In the genomic region with DNA sequence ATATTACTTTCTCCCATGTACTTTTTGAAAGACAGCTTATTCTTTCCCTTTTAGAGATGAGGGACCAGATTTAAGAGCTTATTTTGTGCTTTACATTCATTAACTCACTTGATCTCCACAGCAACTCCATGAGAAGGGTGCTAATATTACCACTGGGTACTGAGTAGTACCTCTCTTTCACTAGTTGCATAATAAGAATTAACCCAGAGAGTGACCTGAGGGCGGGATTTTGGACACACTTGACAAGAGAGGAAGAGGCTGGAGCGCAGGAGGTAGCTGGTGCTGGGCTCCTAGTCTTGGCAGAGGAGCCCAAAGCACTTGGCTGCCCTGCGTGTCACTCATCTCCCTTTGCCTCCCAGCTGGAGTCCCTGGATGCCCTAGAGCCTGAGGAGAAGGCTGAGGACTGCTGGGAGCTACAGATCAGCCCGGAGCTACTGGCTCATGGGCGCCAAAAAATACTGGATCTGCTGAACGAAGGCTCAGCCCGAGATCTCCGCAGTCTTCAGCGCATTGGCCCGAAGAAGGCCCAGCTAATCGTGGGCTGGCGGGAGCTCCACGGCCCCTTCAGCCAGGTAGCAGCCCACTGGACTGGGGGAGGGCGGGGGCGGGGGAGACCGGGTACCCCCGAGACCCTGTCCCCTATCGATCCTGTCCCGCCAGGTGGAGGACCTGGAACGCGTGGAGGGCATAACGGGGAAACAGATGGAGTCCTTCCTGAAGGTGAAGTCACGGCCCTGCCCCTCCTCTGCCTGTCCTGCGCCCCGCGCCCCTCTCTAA, we compare ENCODE assay signal across 8 cellular contexts. TPM values are rescaled to one million over a fixed set of nuclear protein-coding genes. Genes with fewer than 3 reads are reported as not detected.
A peak's percentile ranks its signal among the peaks of the same experiment; 100 is the strongest.
DNase-seq lines count a peak whose midpoint lies in the region; ATAC-seq, FAIRE-seq and TF ChIP-seq lines count a peak whose summit lies in the region.

No MANE protein-coding gene starts in this region.

- no peak for TF ChIP-seq POLR2A in K562 (conservative IDR thresholded peaks at IDR 0.05)

- H3K27me3 ChIP-seq in K562 (ENCODE audit: control insufficient read depth in 2 of 2, insufficient read depth in 2 of 2, low read length in 2 of 2): no peaks in the 10 kb centered on the region

- DNase-seq in activated naive CD4-positive, alpha-beta T cell treated with anti-CD3 and anti-CD28 coated beads, Interleukin-2, amount 10 ng/mL, durations not matched to agents 7 days and 5 days: no peak
- no peak for DNase-seq in activated naive CD4-positive, alpha-beta T cell treated with Interleukin-2 at 50 U/mL for 16 hours
- peak; percentile 52 for DNase-seq in NCI-H510A (lab: John Stamatoyannopoulos, UW)
- DNase-seq in K562 (ENCODE audit: extremely low read depth in 1 of 4, low spot score in 3 of 4): peak in 3 of 4 experiments; percentile 42 to 48 (median 47)
- DNase-seq in left kidney (ENCODE audit: low read depth, low spot score): peak; percentile 57
- no peak for DNase-seq in germinal center (ENCODE audit: low spot score)

- H3K36me3 Mint-ChIP-seq in activated naive CD4-positive, alpha-beta T cell treated with anti-CD3 and anti-CD28 coated beads, Interleukin-2, amount 10 ng/mL, durations not matched to agents 7 days and 5 days: peaks cover 58% of the 10 kb centered on the region

- H3K9me1 ChIP-seq in K562 (ENCODE audit: control insufficient read depth, insufficient read depth, low read length): no peaks in the 10 kb centered on the region

- peak overlapping the region; percentile 92 to 100 for H3K9ac ChIP-seq in K562 (ENCODE audit: insufficient read depth in 1 of 2, low read depth in 2 of 2, low read length in 2 of 2)

- H3K27ac ChIP-seq in K562 (ENCODE audit: extremely low read depth, low read depth, low read length) (peak overlapping the region; percentile 99), temporal lobe (ENCODE audit: low read depth, low read length) (peak overlapping the region; percentile 99)

- no peak for TF ChIP-seq CTCF in K562 (IDR thresholded peaks at IDR 0.05 in 2 of 3, conservative IDR thresholded peaks at IDR 0.05 in 1 of 3; ENCODE audit: insufficient read depth in 2 of 3, low read depth in 1 of 3, low read length in 3 of 3)

- TF ChIP-seq RAD21 in K562 (CRISPR knock-in tag; conservative IDR thresholded peaks at IDR 0.05 in 1 of 2, IDR thresholded peaks at IDR 0.05 in 1 of 2): no peak

- H3K27ac Mint-ChIP-seq in activated naive CD4-positive, alpha-beta T cell treated with anti-CD3 and anti-CD28 coated beads, Interleukin-2, amount 10 ng/mL, durations not matched to agents 7 days and 5 days: peak overlapping the region; percentile 100

- intact Hi-C loops in K562 (cut with micrococcal nuclease): loop anchor here (1.0 kb wide), 1 partner anchor 14 kb away; a partner anchor contains a TSS

- H2AFZ ChIP-seq in K562 (ENCODE audit: low read depth, low read length): peak overlapping the region; percentile 38

- H3K79me2 ChIP-seq in K562 (ENCODE audit: control insufficient read depth, insufficient read depth, low read length): peaks cover 36% of the 10 kb centered on the region

- peaks cover under 1% of the 10 kb centered on the region for H3K27me3 Mint-ChIP-seq in activated naive CD4-positive, alpha-beta T cell treated with anti-CD3 and anti-CD28 coated beads, Interleukin-2, amount 10 ng/mL, durations not matched to agents 7 days and 5 days

- WGBS in K562 (ENCODE audit: insufficient coverage, low coverage, missing lambda C conversion rate): 9% methylated on average over 22 of the region's 26 CpGs

- H3K9me3 Mint-ChIP-seq in activated naive CD4-positive, alpha-beta T cell treated with anti-CD3 and anti-CD28 coated beads, Interleukin-2, amount 10 ng/mL, durations not matched to agents 7 days and 5 days: no peaks in the 10 kb centered on the region

- peak overlapping the region; percentile 90 for H3K4me2 ChIP-seq in K562 (ENCODE audit: insufficient read depth, low read length)

- H3K4me3 ChIP-seq in K562: peak overlapping the region; percentile 59

- H3K4me1 Mint-ChIP-seq in activated naive CD4-positive, alpha-beta T cell treated with anti-CD3 and anti-CD28 coated beads, Interleukin-2, amount 10 ng/mL, durations not matched to agents 7 days and 5 days: peaks cover 43% of the 10 kb centered on the region

- POLR2A ChIA-PET in K562 (lab: Yijun Ruan, JAX): interaction anchor here (0.5 to 6.0 kb wide), 11 partner anchors 12 to 797 kb away, joined by 3 to 114 read pairs (median 3); a partner anchor contains a TSS

- H3K4me3 Mint-ChIP-seq in activated naive CD4-positive, alpha-beta T cell treated with anti-CD3 and anti-CD28 coated beads, Interleukin-2, amount 10 ng/mL, durations not matched to agents 7 days and 5 days: peak overlapping the region; percentile 100

- peaks cover 70% of the 10 kb centered on the region for H3K36me3 ChIP-seq in K562 (ENCODE audit: control insufficient read depth, insufficient read depth, low read length)

- H4K20me1 ChIP-seq in K562 (replicated peaks; ENCODE audit: control insufficient read depth, insufficient read depth, low read length): peaks cover 12% of the 10 kb centered on the region; the same call in 1 of the 2 replicates

- ATAC-seq in K562 (peak; percentile 2), HG02970 (IDR thresholded peaks at IDR 0.05; ENCODE audit: low FRiP score, unreplicated experiment) (no peak)

- in situ Hi-C loops in K562 (cut with MboI): no loop called here

- BruUV-seq in K562 (replicated peaks; lab: Mats Ljungman, UMichigan): TSS peak; percentile 83

- CTCF ChIA-PET in activated naive CD4-positive, alpha-beta T cell treated with anti-CD3 and anti-CD28 coated beads, Interleukin-2, amount 10 ng/mL, durations not matched to agents 7 days and 5 days (lab: Charles Lee): interaction anchor here (0.9 to 2.4 kb wide), 9 partner anchors 11 to 113 kb away, joined by 3 to 11 read pairs (median 5); a partner anchor contains a TSS
- CTCF ChIA-PET in K562 (lab: Yijun Ruan, JAX; ENCODE audit: low intra/inter-chr PET ratio): no interaction called here

- TF ChIP-seq EP300 in K562 (IDR thresholded peaks at IDR 0.05; ENCODE audit: low read length): no peak

- no peaks in the 10 kb centered on the region for H3K9me3 ChIP-seq in K562 (replicated peaks; ENCODE audit: control insufficient read depth, insufficient read depth, low read depth, low read length)

- H3K4me1 ChIP-seq in K562 (replicated peaks in 1 of 2; ENCODE audit: control insufficient read depth in 2 of 2, insufficient read depth in 2 of 2, low read length in 2 of 2): peaks cover 26 to 37% of the 10 kb centered on the region in 2 experiments

- FAIRE-seq in K562 (lab: Jason Lieb, UNC): peak; percentile 76

RNA-seq across cellular contexts. Expression of a gene that starts 1.7 kb away (rescaled TPM):
- 95.3 and 227 TPM in 2 replicates for total RNA-seq in K562 (2011; cell fraction: chromatin; rRNA removed; ENCODE audit: low replicate concordance)
- 242 and 255 TPM in 2 replicates for total RNA-seq in K562 (2011; cell fraction: nucleolus; rRNA removed)
- total RNA-seq in K562 (2011; cell fraction: nucleoplasm; rRNA removed): 165 and 167 TPM in 2 replicates
- total RNA-seq in K562 (2014; rRNA removed) (414 and 504 TPM in 2 replicates), K562 (2014; rRNA removed; fragmentation: Illumina TruSeq; extraction: Trizol) (196 and 250 TPM in 2 replicates), K562 (2015; rRNA removed; fragmentation: Illumina TruSeq; extraction: Trizol) (378 and 386 TPM in 2 replicates), K562 (2021) (518 and 532 TPM in 2 replicates), temporal lobe (246 TPM)
- polyA plus RNA-seq in K562 (2011; rRNA removed) (216 and 275 TPM in 2 replicates), K562 (2014; fragmentation: Illumina TruSeq; extraction: Trizol) (420 and 592 TPM in 2 replicates), K562 (2014; fragmentation: Nextera tagmentation; extraction: Ambion mirVana) (10 to 100 TPM; 45.4 to 59.3 TPM), K562 (2014; rRNA removed) (225 and 259 TPM in 2 replicates)
- polyA plus RNA-seq in K562 (2011; cell fraction: cytosol; rRNA removed): 302 and 460 TPM in 2 replicates
- 274 and 319 TPM in 2 replicates for polyA plus RNA-seq in K562 (2011; cell fraction: nucleus; rRNA removed)
- 576 and 597 TPM in 2 replicates for polyA plus RNA-seq in K562 (2012)
- 238 and 356 TPM in 2 replicates for polyA minus RNA-seq in K562 (2011; rRNA and poly(A)+ RNA removed)
- polyA minus RNA-seq in K562 (2011; cell fraction: cytosol; rRNA and poly(A)+ RNA removed): 360 and 377 TPM in 2 replicates
- polyA minus RNA-seq in K562 (2011; cell fraction: nucleus; rRNA and poly(A)+ RNA removed): 72.8 and 95.2 TPM in 2 replicates

RNA-seq across cellular contexts. Expression of a gene that starts 7.3 kb away (rescaled TPM):
- total RNA-seq in K562 (2011; cell fraction: chromatin; rRNA removed; ENCODE audit: low replicate concordance): 2.5 and 4.2 TPM in 2 replicates
- total RNA-seq in K562 (2011; cell fraction: nucleolus; rRNA removed): 1.7 and 2.8 TPM in 2 replicates
- total RNA-seq in K562 (2011; cell fraction: nucleoplasm; rRNA removed): 2.1 and 6.5 TPM in 2 replicates
- total RNA-seq in K562 (2014; rRNA removed) (0.16 and 0.27 TPM in 2 replicates), K562 (2014; rRNA removed; fragmentation: Illumina TruSeq; extraction: Trizol) (0.11 TPM in 1 of 2 replicates, not detected in the other), K562 (2015; rRNA removed; fragmentation: Illumina TruSeq; extraction: Trizol) (0.25 and 0.38 TPM in 2 replicates), K562 (2021) (0.69 and 1.2 TPM in 2 replicates), temporal lobe (21.9 TPM)
- polyA plus RNA-seq in K562 (2011; rRNA removed) (0.42 and 0.96 TPM in 2 replicates), K562 (2014; fragmentation: Illumina TruSeq; extraction: Trizol) (0.28 and 0.46 TPM in 2 replicates), K562 (2014; fragmentation: Nextera tagmentation; extraction: Ambion mirVana) (not detected), K562 (2014; rRNA removed) (0.81 and 1.0 TPM in 2 replicates)
- polyA plus RNA-seq in K562 (2011; cell fraction: cytosol; rRNA removed): 0.48 and 0.60 TPM in 2 replicates
- polyA plus RNA-seq in K562 (2011; cell fraction: nucleus; rRNA removed): 9.4 and 12.9 TPM in 2 replicates
- 0.72 and 1.4 TPM in 2 replicates for polyA plus RNA-seq in K562 (2012)
- 0.25 and 0.30 TPM in 2 replicates for polyA minus RNA-seq in K562 (2011; rRNA and poly(A)+ RNA removed)
- not detected in 2 replicates for polyA minus RNA-seq in K562 (2011; cell fraction: cytosol; rRNA and poly(A)+ RNA removed)
- polyA minus RNA-seq in K562 (2011; cell fraction: nucleus; rRNA and poly(A)+ RNA removed): 1.3 and 1.6 TPM in 2 replicates

RNA-seq across cellular contexts. Expression of a gene that starts 11.3 kb away (rescaled TPM):
- 8.4 and 14.4 TPM in 2 replicates for total RNA-seq in K562 (2011; cell fraction: chromatin; rRNA removed; ENCODE audit: low replicate concordance)
- 14.2 and 16.0 TPM in 2 replicates for total RNA-seq in K562 (2011; cell fraction: nucleolus; rRNA removed)
- 11.1 and 12.8 TPM in 2 replicates for total RNA-seq in K562 (2011; cell fraction: nucleoplasm; rRNA removed)
- total RNA-seq in K562 (2014; rRNA removed): 58.2 and 68.3 TPM in 2 replicates
- 16.5 and 16.8 TPM in 2 replicates for total RNA-seq in K562 (2014; rRNA removed; fragmentation: Illumina TruSeq; extraction: Trizol)
- total RNA-seq in K562 (2015; rRNA removed; fragmentation: Illumina TruSeq; extraction: Trizol): 40.7 and 42.2 TPM in 2 replicates
- 33.3 and 36.0 TPM in 2 replicates for total RNA-seq in K562 (2021)
- 15.4 and 16.6 TPM in 2 replicates for polyA plus RNA-seq in K562 (2011; rRNA removed)
- polyA plus RNA-seq in K562 (2011; cell fraction: cytosol; rRNA removed): 16.9 and 23.2 TPM in 2 replicates
- 11.9 and 16.8 TPM in 2 replicates for polyA plus RNA-seq in K562 (2011; cell fraction: nucleus; rRNA removed)
- polyA plus RNA-seq in K562 (2012): 21.5 and 32.5 TPM in 2 replicates
- polyA plus RNA-seq in K562 (2014; fragmentation: Illumina TruSeq; extraction: Trizol): 15.7 and 26.0 TPM in 2 replicates
- 1 to 10 TPM; 1.4 to 4.5 TPM for polyA plus RNA-seq in K562 (2014; fragmentation: Nextera tagmentation; extraction: Ambion mirVana)
- 42.8 and 51.3 TPM in 2 replicates for polyA plus RNA-seq in K562 (2014; rRNA removed)
- polyA minus RNA-seq in K562 (2011; rRNA and poly(A)+ RNA removed): 5.3 and 7.0 TPM in 2 replicates
- 7.3 and 12.9 TPM in 2 replicates for polyA minus RNA-seq in K562 (2011; cell fraction: cytosol; rRNA and poly(A)+ RNA removed)
- 10.0 and 13.6 TPM in 2 replicates for polyA minus RNA-seq in K562 (2011; cell fraction: nucleus; rRNA and poly(A)+ RNA removed)
- 9.8 TPM for total RNA-seq in temporal lobe

RNA-seq across cellular contexts. Expression of a gene that starts 14.1 kb away (rescaled TPM):
- total RNA-seq in K562 (2011; cell fraction: chromatin; rRNA removed; ENCODE audit: low replicate concordance): 212 and 457 TPM in 2 replicates
- total RNA-seq in K562 (2011; cell fraction: nucleolus; rRNA removed): 330 and 338 TPM in 2 replicates
- 225 and 251 TPM in 2 replicates for total RNA-seq in K562 (2011; cell fraction: nucleoplasm; rRNA removed)
- total RNA-seq in K562 (2014; rRNA removed) (131 and 146 TPM in 2 replicates), K562 (2014; rRNA removed; fragmentation: Illumina TruSeq; extraction: Trizol) (84.2 and 106 TPM in 2 replicates), K562 (2015; rRNA removed; fragmentation: Illumina TruSeq; extraction: Trizol) (115 and 117 TPM in 2 replicates), K562 (2021) (146 and 156 TPM in 2 replicates), temporal lobe (24.3 TPM)
- polyA plus RNA-seq in K562 (2011; rRNA removed) (232 and 251 TPM in 2 replicates), K562 (2014; fragmentation: Illumina TruSeq; extraction: Trizol) (144 and 171 TPM in 2 replicates), K562 (2014; fragmentation: Nextera tagmentation; extraction: Ambion mirVana) (10 to 100 TPM in 1 of 2 experiments, 1 to 10 TPM in 1; 8.7 to 18.2 TPM), K562 (2014; rRNA removed) (180 and 185 TPM in 2 replicates)
- 202 and 227 TPM in 2 replicates for polyA plus RNA-seq in K562 (2011; cell fraction: cytosol; rRNA removed)
- 549 and 656 TPM in 2 replicates for polyA plus RNA-seq in K562 (2011; cell fraction: nucleus; rRNA removed)
- polyA plus RNA-seq in K562 (2012): 111 and 163 TPM in 2 replicates
- polyA minus RNA-seq in K562 (2011; rRNA and poly(A)+ RNA removed): 154 and 186 TPM in 2 replicates
- 92.9 and 122 TPM in 2 replicates for polyA minus RNA-seq in K562 (2011; cell fraction: cytosol; rRNA and poly(A)+ RNA removed)
- polyA minus RNA-seq in K562 (2011; cell fraction: nucleus; rRNA and poly(A)+ RNA removed): 267 and 269 TPM in 2 replicates

RNA-seq across cellular contexts. Expression of a gene that starts 15.6 kb away (rescaled TPM):
- 2.1 and 2.7 TPM in 2 replicates for total RNA-seq in K562 (2011; cell fraction: chromatin; rRNA removed; ENCODE audit: low replicate concordance)
- total RNA-seq in K562 (2011; cell fraction: nucleolus; rRNA removed): 0.83 and 2.1 TPM in 2 replicates
- 1.6 and 6.8 TPM in 2 replicates for total RNA-seq in K562 (2011; cell fraction: nucleoplasm; rRNA removed)
- total RNA-seq in K562 (2014; rRNA removed): 0.53 and 1.00 TPM in 2 replicates
- total RNA-seq in K562 (2014; rRNA removed; fragmentation: Illumina TruSeq; extraction: Trizol): 0.41 and 0.65 TPM in 2 replicates
- total RNA-seq in K562 (2015; rRNA removed; fragmentation: Illumina TruSeq; extraction: Trizol): 0.76 and 0.98 TPM in 2 replicates
- total RNA-seq in K562 (2021): 1.4 and 1.9 TPM in 2 replicates
- 0.39 and 1.1 TPM in 2 replicates for polyA plus RNA-seq in K562 (2011; rRNA removed)
- polyA plus RNA-seq in K562 (2011; cell fraction: cytosol; rRNA removed): 0.21 and 0.86 TPM in 2 replicates
- 2.9 and 3.4 TPM in 2 replicates for polyA plus RNA-seq in K562 (2011; cell fraction: nucleus; rRNA removed)
- polyA plus RNA-seq in K562 (2012): 2.1 and 3.5 TPM in 2 replicates
- polyA plus RNA-seq in K562 (2014; fragmentation: Illumina TruSeq; extraction: Trizol): 0.43 and 0.69 TPM in 2 replicates
- not detected for polyA plus RNA-seq in K562 (2014; fragmentation: Nextera tagmentation; extraction: Ambion mirVana)
- polyA plus RNA-seq in K562 (2014; rRNA removed): 0.66 and 1.1 TPM in 2 replicates
- polyA minus RNA-seq in K562 (2011; rRNA and poly(A)+ RNA removed): 0.53 and 1.0 TPM in 2 replicates
- polyA minus RNA-seq in K562 (2011; cell fraction: cytosol; rRNA and poly(A)+ RNA removed): 2.4 and 2.7 TPM in 2 replicates
- 0.94 and 2.2 TPM in 2 replicates for polyA minus RNA-seq in K562 (2011; cell fraction: nucleus; rRNA and poly(A)+ RNA removed)
- total RNA-seq in temporal lobe: 3.9 TPM

Comparison
In these comparisons a context has a peak if more than half of its experiments do, and no peak if none do; other contexts are left out.
1. DNase-seq: peak in NCI-H510A (single experiment), K562 (3 of 4) and left kidney (single experiment); none in activated naive CD4-positive, alpha-beta T cell treated with anti-CD3 and anti-CD28 coated beads, Interleukin-2, amount 10 ng/mL, durations not matched to agents 7 days and 5 days (single experiment), activated naive CD4-positive, alpha-beta T cell treated with Interleukin-2 at 50 U/mL for 16 hours (single experiment) and germinal center (single experiment).